ENCODE assay signal across 8 cellular contexts in the genomic region with DNA sequence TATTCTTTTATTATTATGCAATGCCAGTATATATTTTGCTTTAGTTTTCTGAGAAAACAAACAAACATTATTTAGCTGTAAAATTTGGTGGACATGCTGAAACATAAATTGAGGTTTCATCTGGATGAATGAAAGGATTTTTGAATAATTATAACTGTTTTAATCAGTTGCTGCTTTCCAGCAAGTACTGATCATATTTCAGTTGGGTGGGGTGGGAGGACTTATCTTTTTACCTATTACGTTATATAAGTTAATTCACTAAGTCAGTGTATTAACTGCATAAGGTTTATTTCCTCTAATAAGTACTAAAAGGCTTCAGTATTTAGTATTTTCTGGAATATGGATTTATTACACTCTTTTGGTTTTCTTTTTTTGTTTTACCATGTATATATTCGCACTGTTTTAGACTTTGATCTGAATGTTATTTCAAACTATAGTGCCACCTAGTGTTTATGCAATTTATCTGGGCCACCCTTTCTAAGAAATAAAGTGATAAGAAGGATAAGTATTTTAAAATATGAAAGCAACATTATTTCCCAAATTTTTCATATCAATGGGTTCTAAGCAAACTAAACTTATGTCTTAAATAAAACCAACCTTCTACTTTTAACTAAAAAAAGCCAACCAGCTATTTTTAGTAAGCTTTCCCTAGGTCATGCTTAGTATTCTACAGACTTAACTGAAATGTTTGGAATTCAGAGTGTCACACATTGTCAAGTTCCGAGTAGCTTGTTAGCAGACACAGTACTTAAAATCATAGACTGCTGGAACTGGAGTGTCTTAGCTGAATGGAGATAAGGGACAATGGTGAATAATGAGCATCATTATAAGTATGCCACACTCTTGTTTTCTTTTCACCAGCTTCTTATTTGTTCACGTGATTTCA.
DNase-seq lines count a peak whose midpoint lies in the region; ATAC-seq, FAIRE-seq and TF ChIP-seq lines count a peak whose summit lies in the region.

No MANE protein-coding gene starts in this region.

- no peaks in the 10 kb centered on the region for H3K36me3 ChIP-seq in GM12878 (ENCODE audit: control insufficient read depth in 2 of 2, insufficient read depth in 2 of 2, low read length in 1 of 2)

- no peaks in the 10 kb centered on the region for H4K20me1 ChIP-seq in GM12878 (ENCODE audit: control insufficient read depth, insufficient read depth)

- SMC1A ChIA-PET in GM12878 (lab: Charles Lee; ENCODE audit: uncharacterized antibody, unreplicated experiment): interaction anchor here (1.1 to 6.5 kb wide), 7 partner anchors 10 to 366 kb away, joined by 3 to 53 read pairs (median 4); partner anchors contain the start of gene SIM1

- H3K9ac ChIP-seq in GM12878 (ENCODE audit: control insufficient read depth, insufficient read depth, low read length): no peak overlapping the region

- H2AFZ ChIP-seq in GM12878 (ENCODE audit: control insufficient read depth, low read depth, low read length): no peak overlapping the region

- no peak overlapping the region for H3K27ac ChIP-seq in GM12878 (ENCODE audit: control insufficient read depth, insufficient read depth)

- 19% methylated on average over 4 of the region's 4 CpGs for WGBS in GM12878 (ENCODE audit: insufficient coverage, insufficient replicate concordance, low lambda C conversion rate, missing lambda C conversion rate)

- peak in 2 of 3 experiments; percentile 23 to 45; a peak in 4 of 6 replicates for TF ChIP-seq CTCF in GM12878 (IDR thresholded peaks at IDR 0.05 in 2 of 3, conservative IDR thresholded peaks at IDR 0.05 in 1 of 3; ENCODE audit: control insufficient read depth in 2 of 3, extremely low read depth in 1 of 3, insufficient read depth in 1 of 3, low read depth in 3 of 3, low read length in 3 of 3)

- H3K4me2 ChIP-seq in GM12878 (ENCODE audit: control insufficient read depth, insufficient read depth): no peak overlapping the region

- TF ChIP-seq EP300 in GM12878 (IDR thresholded peaks at IDR 0.05; ENCODE audit: borderline replicate concordance in 1 of 2, control insufficient read depth in 1 of 2, low read depth in 2 of 2, low read length in 2 of 2): no peak

- DNase-seq in NOMO-1 treated with DMSO at 0.1 percent for 48 hours (lab: John Stamatoyannopoulos, UW; ENCODE audit: unreplicated experiment) (peak; percentile 67), NOMO-1 treated with dmso at 0.1 percent for 144 hours (lab: John Stamatoyannopoulos, UW; ENCODE audit: unreplicated experiment) (no peak), NCI-H1417 (lab: John Stamatoyannopoulos, UW) (peak in 2 of 3 experiments; percentile 34 to 70), GM12878 (ENCODE audit: low read depth, low spot score) (no peak), middle frontal gyrus (ENCODE audit: extremely low spot score, low spot score) (peak; percentile 20), ecto neural progenitor cell (ENCODE audit: low spot score) (no peak)
- no peak for DNase-seq in activated T-helper 2 cell treated with anti-CD3 and anti-CD28 coated beads, Interferon-gamma antibody, Interleukin-2, Interleukin-4, amounts not matched to agents 10 μg/mL and 5 μg/mL and 100 μg/mL, durations not matched to agents 14 hours and 24 hours and 36 hours (ENCODE audit: low spot score)

- peak; percentile 42; the same call in 1 of the 2 replicates for TF ChIP-seq RAD21 in GM12878 (IDR thresholded peaks at IDR 0.05; ENCODE audit: insufficient read depth, low read depth, low read length)

- in situ Hi-C loops in GM12878 (cut with MboI): loop anchor here (5.0 kb wide), 1 partner anchor 232 kb away; no protein-coding TSS in a partner anchor

- no peak overlapping the region for H3K4me3 Mint-ChIP-seq in activated T-helper 2 cell treated with anti-CD3 and anti-CD28 coated beads, Interferon-gamma antibody, Interleukin-2, Interleukin-4, amounts not matched to agents 10 μg/mL and 5 μg/mL and 100 μg/mL, durations not matched to agents 14 hours and 24 hours and 36 hours (ENCODE audit: low read depth)

- CTCF ChIA-PET in GM12878 (lab: Yijun Ruan, JAX): interaction anchor here (0.6 to 6.6 kb wide), 23 partner anchors 9 to 769 kb away, joined by 3 to 104 read pairs (median 4); no protein-coding TSS in a partner anchor

- H3K4me1 Mint-ChIP-seq in activated T-helper 2 cell treated with anti-CD3 and anti-CD28 coated beads, Interferon-gamma antibody, Interleukin-2, Interleukin-4, amounts not matched to agents 10 μg/mL and 5 μg/mL and 100 μg/mL, durations not matched to agents 14 hours and 24 hours and 36 hours (ENCODE audit: low read depth): no peaks in the 10 kb centered on the region

- FAIRE-seq in GM12878 (lab: Jason Lieb, UNC): no peak

- H3K4me1 ChIP-seq in GM12878 (ENCODE audit: control insufficient read depth, insufficient read depth, low read length): no peaks in the 10 kb centered on the region

- intact Hi-C loops in GM12878 (cut with micrococcal nuclease; ENCODE audit: unreplicated experiment): loop anchor here (1.0 to 10.0 kb wide), 3 partner anchors 97 to 1125 kb away; no protein-coding TSS in a partner anchor
- intact Hi-C loops in activated T-helper 2 cell treated with anti-CD3 and anti-CD28 coated beads, Interferon-gamma antibody, Interleukin-2, Interleukin-4, amounts not matched to agents 10 μg/mL and 5 μg/mL and 100 μg/mL, durations not matched to agents 14 hours and 24 hours and 36 hours (cut with micrococcal nuclease): loop anchor here (1.0 kb wide), 2 partner anchors 97 to 231 kb away; no protein-coding TSS in a partner anchor

- H3K27me3 Mint-ChIP-seq in activated T-helper 2 cell treated with anti-CD3 and anti-CD28 coated beads, Interferon-gamma antibody, Interleukin-2, Interleukin-4, amounts not matched to agents 10 μg/mL and 5 μg/mL and 100 μg/mL, durations not matched to agents 14 hours and 24 hours and 36 hours (ENCODE audit: low read depth): peaks cover 16% of the 10 kb centered on the region

- ATAC-seq in GM12878: peak; percentile 66
- no peak for ATAC-seq in GM19452 (IDR thresholded peaks at IDR 0.05; ENCODE audit: unreplicated experiment)

- no peak overlapping the region for H3K4me3 ChIP-seq in GM12878

- no peaks in the 10 kb centered on the region for H3K27me3 ChIP-seq in GM12878 (replicated peaks in 1 of 2; ENCODE audit: control insufficient read depth in 2 of 2, insufficient read depth in 2 of 2, low read length in 1 of 2)

- H3K36me3 Mint-ChIP-seq in activated T-helper 2 cell treated with anti-CD3 and anti-CD28 coated beads, Interferon-gamma antibody, Interleukin-2, Interleukin-4, amounts not matched to agents 10 μg/mL and 5 μg/mL and 100 μg/mL, durations not matched to agents 14 hours and 24 hours and 36 hours (ENCODE audit: low read depth): no peaks in the 10 kb centered on the region

- POLR2A ChIA-PET in GM12878 (lab: Charles Lee): no interaction called here

- no peak overlapping the region for H3K27ac Mint-ChIP-seq in activated T-helper 2 cell treated with anti-CD3 and anti-CD28 coated beads, Interferon-gamma antibody, Interleukin-2, Interleukin-4, amounts not matched to agents 10 μg/mL and 5 μg/mL and 100 μg/mL, durations not matched to agents 14 hours and 24 hours and 36 hours

- no peak for TF ChIP-seq POLR2A in GM12878 (IDR thresholded peaks at IDR 0.05; ENCODE audit: low read depth, low read length)

- no peaks in the 10 kb centered on the region for H3K79me2 ChIP-seq in GM12878 (ENCODE audit: control insufficient read depth, insufficient read depth, low read length)

- BruUV-seq in GM12878 (replicated peaks; lab: Mats Ljungman, UMichigan): no TSS peak

- no peaks in the 10 kb centered on the region for H3K9me3 ChIP-seq in GM12878 (replicated peaks; ENCODE audit: control insufficient read depth, insufficient read depth, low read length)

- H3K9me3 Mint-ChIP-seq in activated T-helper 2 cell treated with anti-CD3 and anti-CD28 coated beads, Interferon-gamma antibody, Interleukin-2, Interleukin-4, amounts not matched to agents 10 μg/mL and 5 μg/mL and 100 μg/mL, durations not matched to agents 14 hours and 24 hours and 36 hours: no peaks in the 10 kb centered on the region

- RAD21 ChIA-PET in GM12878 (lab: Charles Lee; ENCODE audit: unreplicated experiment): interaction anchor here (1.0 to 5.9 kb wide), 4 partner anchors 18 to 231 kb away, joined by 3 to 38 read pairs (median 18); no protein-coding TSS in a partner anchor

TF ChIP-seq in GM12878, 131 proteins besides CTCF, POLR2A, EP300 and RAD21:
- TF ChIP-seq KAT2A (conservative IDR thresholded peaks at IDR 0.05; ENCODE audit: control insufficient read depth, low read depth, low read length) (no peak), SMC3 (IDR thresholded peaks at IDR 0.05; ENCODE audit: borderline replicate concordance, low read length) (peak; percentile 53; the same call in 1 of the 2 replicates), NFIC (IDR thresholded peaks at IDR 0.05; ENCODE audit: low read depth, low read length) (no peak), BMI1 (IDR thresholded peaks at IDR 0.05; ENCODE audit: borderline replicate concordance) (no peak)

Comparison
In these comparisons a context has a peak if more than half of its experiments do, and no peak if none do; other contexts are left out.
1. DNase-seq: peak in NOMO-1 treated with DMSO at 0.1 percent for 48 hours (single experiment), NCI-H1417 (2 of 3) and middle frontal gyrus (single experiment); none in NOMO-1 treated with dmso at 0.1 percent for 144 hours (single experiment), GM12878 (single experiment), ecto neural progenitor cell (single experiment) and activated T-helper 2 cell treated with anti-CD3 and anti-CD28 coated beads, Interferon-gamma antibody, Interleukin-2, Interleukin-4, amounts not matched to agents 10 μg/mL and 5 μg/mL and 100 μg/mL, durations not matched to agents 14 hours and 24 hours and 36 hours (single experiment).